In the genomic region with DNA sequence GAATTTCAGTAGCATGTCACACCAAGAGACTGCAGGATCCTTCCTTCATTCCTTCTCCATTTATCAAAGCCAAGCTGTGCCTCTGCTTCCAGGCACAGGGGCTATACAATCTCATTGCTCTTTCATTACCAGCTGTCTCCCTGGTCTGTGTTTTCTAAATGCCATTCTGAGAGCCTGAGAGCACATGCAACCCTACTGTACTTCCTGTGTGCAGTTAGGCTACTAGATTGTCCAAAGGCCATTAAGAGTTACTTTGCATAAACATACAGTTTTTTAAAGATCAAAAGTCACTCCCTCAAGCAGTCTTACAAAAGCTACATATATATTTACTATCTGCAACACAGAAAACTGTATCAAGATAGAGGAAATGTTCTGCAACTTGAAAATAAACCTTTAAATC, we compare ENCODE assay signal across 8 cellular contexts.
"Had no signal": no experiment of that assay in that cellular context is flagged by ENCODE, and none has a peak within 500 bp of the region (broad histone marks: within the 10 kb centered on the region; RNA-seq: fewer than 3 reads in every experiment).

No MANE protein-coding gene starts in this region.

- ATAC-seq: HCT116 had no signal

- H3K4me3 ChIP-seq: GM23248, HAP-1 had no signal

- DNase-seq: GM23248, GOT3, H7, HFFc6, KBM-7 had no signal

- H3K9ac ChIP-seq: GM23248 had no signal

- H3K9me3 ChIP-seq: HAP-1 had no signal

- H3K4me1 ChIP-seq: HAP-1 had no signal

- H3K36me3 ChIP-seq: HAP-1 had no signal

- H2AFZ ChIP-seq: GM23248 had no signal

- H3K27ac ChIP-seq: GM23248 had no signal

- FAIRE-seq: HTR-8/SVneo had no signal
